ENCODE assay signal across 9 cellular contexts in the genomic region with DNA sequence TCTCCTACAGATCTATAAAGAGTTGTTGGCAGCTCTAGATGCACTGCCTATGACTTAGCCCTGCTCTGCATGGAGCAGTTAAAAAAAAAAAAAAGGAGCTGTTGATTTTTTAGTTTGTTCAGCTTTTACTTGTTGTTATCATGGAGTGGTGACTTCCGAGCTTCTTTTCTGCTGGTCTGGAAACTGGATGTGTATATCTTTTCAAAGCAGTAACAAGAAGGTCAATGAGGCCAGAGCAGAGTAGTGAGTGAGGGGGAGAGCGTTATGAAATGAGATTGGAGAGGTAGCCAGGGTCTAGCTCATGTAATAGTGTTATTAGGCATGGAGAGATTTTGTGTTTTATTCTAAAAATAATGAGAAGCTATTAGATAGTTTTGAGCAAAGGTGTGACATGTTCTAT. TPM values are rescaled to one million over a fixed set of nuclear protein-coding genes. Genes with fewer than 3 reads are reported as not detected.
"Had no signal": no experiment of that assay in that cellular context is flagged by ENCODE, and none has a peak within 500 bp of the region (broad histone marks: within the 10 kb centered on the region; RNA-seq: fewer than 3 reads in every experiment).

No MANE protein-coding gene starts in this region.

- H3K27ac Mint-ChIP-seq: GM23338, H9, IgD-negative memory B cell had no signal

- H3K4me1 Mint-ChIP-seq: GM23338, H9 had no signal

- H3K9me3 Mint-ChIP-seq: GM23338, H9, IgD-negative memory B cell had no signal

- FAIRE-seq: H1, H54, HepG2 had no signal

- H3K27ac ChIP-seq: HL-60 had no signal

- H3K27me3 Mint-ChIP-seq: IgD-negative memory B cell had no signal

- H3K4me3 Mint-ChIP-seq: GM23338, H9, IgD-negative memory B cell had no signal

- H3K4me3 ChIP-seq: GM23338 had no signal

- H2AFZ ChIP-seq: GM23338 had no signal

- DNase-seq: H9, HCEC 1CT had no signal

- H3K4me2 ChIP-seq: GM23338 had no signal

- ATAC-seq: GM23338, HepG2 had no signal

RNA-seq across cellular contexts. Expression of gene DHH, which starts 49.8 kb away (rescaled TPM):
- total RNA-seq: GM23338, HepG2, HT1080 had no signal
- polyA plus RNA-seq: GM23338, HepG2, IgD-negative memory B cell had no signal
